11 cellular contexts compared by ENCODE assay signal in genomic region chr16:28136751-28137434, GRCh38.
A peak's percentile ranks its signal among the peaks of the same experiment; 100 is the strongest.
DNase-seq lines count a peak whose midpoint lies in the region; ATAC-seq and TF ChIP-seq lines count a peak whose summit lies in the region.
"Had no signal": no experiment of that assay in that cellular context is flagged by ENCODE, and none has a peak within 500 bp of the region (broad histone marks: within the 10 kb centered on the region; RNA-seq: fewer than 3 reads in every experiment).

No MANE protein-coding gene starts in this region.

- H3K9me3 Mint-ChIP-seq in activated naive CD4-positive, alpha-beta T cell treated with anti-CD3 and anti-CD28 coated beads for 36 hours: no peaks in the 10 kb centered on the region

- peak overlapping the region; percentile 81 for H3K27ac Mint-ChIP-seq in activated naive CD4-positive, alpha-beta T cell treated with anti-CD3 and anti-CD28 coated beads for 36 hours

- no peak for TF ChIP-seq CTCF in WERI-Rb-1 (IDR thresholded peaks at IDR 0.05; ENCODE audit: low read depth, low read length)

- CTCF ChIA-PET in activated naive CD4-positive, alpha-beta T cell treated with anti-CD3 and anti-CD28 coated beads for 36 hours (lab: Charles Lee): interaction anchor here (0.6 to 8.8 kb wide), 7 partner anchors 9 to 81 kb away, joined by 3 to 69 read pairs (median 3); no protein-coding TSS in a partner anchor

- H3K36me3 ChIP-seq in WERI-Rb-1: peaks cover 52% of the 10 kb centered on the region

- no peaks in the 10 kb centered on the region for H3K27me3 ChIP-seq in WERI-Rb-1 (ENCODE audit: insufficient read depth, low read depth, severe bottlenecking)
- H3K27me3 ChIP-seq: SJSA1 had no signal

- intact Hi-C loops in activated naive CD4-positive, alpha-beta T cell treated with anti-CD3 and anti-CD28 coated beads for 36 hours (cut with micrococcal nuclease): loop anchor here (1.0 kb wide), 4 partner anchors 32 to 180 kb away; no protein-coding TSS in a partner anchor

- H3K36me3 Mint-ChIP-seq in activated naive CD4-positive, alpha-beta T cell treated with anti-CD3 and anti-CD28 coated beads for 36 hours (ENCODE audit: low read depth): peaks cover 54% of the 10 kb centered on the region

- no peak overlapping the region for H3K4me3 Mint-ChIP-seq in activated naive CD4-positive, alpha-beta T cell treated with anti-CD3 and anti-CD28 coated beads for 36 hours

- H3K4me1 Mint-ChIP-seq in activated naive CD4-positive, alpha-beta T cell treated with anti-CD3 and anti-CD28 coated beads for 36 hours (ENCODE audit: low read depth): peaks cover 51% of the 10 kb centered on the region

- DNase-seq in stimulated activated naive CD4-positive, alpha-beta T cell (lab: John Stamatoyannopoulos, UW): peak; percentile 18 to 62 (median 24)
- DNase-seq in stimulated activated naive CD4-positive, alpha-beta T cell treated with Interleukin-2 at 50 U/mL for 16 hours (lab: John Stamatoyannopoulos, UW): no peak
- DNase-seq in activated naive CD4-positive, alpha-beta T cell treated with anti-CD3 and anti-CD28 coated beads for 36 hours: peak; percentile 69
- DNase-seq in globus pallidus (ENCODE audit: low spot score) (peak; percentile 81), WERI-Rb-1 (no peak), retina (no peak)
- DNase-seq: NCI-H1930 had no signal

- H3K4me3 ChIP-seq in WERI-Rb-1 (ENCODE audit: low read depth, low read length): no peak overlapping the region
- H3K4me3 ChIP-seq: SJSA1 had no signal

- no peaks in the 10 kb centered on the region for H3K9me3 ChIP-seq in WERI-Rb-1 (ENCODE audit: severe bottlenecking)
- H3K9me3 ChIP-seq: SJSA1 had no signal

- ATAC-seq in GM21447 (IDR thresholded peaks at IDR 0.05; ENCODE audit: unreplicated experiment): no peak
- ATAC-seq in HG02759 (IDR thresholded peaks at IDR 0.05; ENCODE audit: unreplicated experiment): no peak

- no peaks in the 10 kb centered on the region for H3K27me3 Mint-ChIP-seq in activated naive CD4-positive, alpha-beta T cell treated with anti-CD3 and anti-CD28 coated beads for 36 hours (ENCODE audit: low read depth)

- no peak overlapping the region for H3K27ac ChIP-seq in WERI-Rb-1
- H3K27ac ChIP-seq: HL-60, SJSA1 had no signal

Comparison
In these comparisons a context has a peak if more than half of its experiments do, and no peak if none do; other contexts are left out.
1. DNase-seq: peak in stimulated activated naive CD4-positive, alpha-beta T cell (6 of 6), activated naive CD4-positive, alpha-beta T cell treated with anti-CD3 and anti-CD28 coated beads for 36 hours (single experiment) and globus pallidus (single experiment); none in stimulated activated naive CD4-positive, alpha-beta T cell treated with Interleukin-2 at 50 U/mL for 16 hours (single experiment), WERI-Rb-1 (single experiment) and retina (single experiment).